Comparison of ENCODE assay signal across 9 cellular contexts in genomic region chr5:137622850-137623249, GRCh38.
DNase-seq lines count a peak whose midpoint lies in the region; ATAC-seq and TF ChIP-seq lines count a peak whose summit lies in the region.
"Had no signal": no experiment of that assay in that cellular context is flagged by ENCODE, and none has a peak within 500 bp of the region (broad histone marks: within the 10 kb centered on the region; RNA-seq: fewer than 3 reads in every experiment).

No MANE protein-coding gene starts in this region.

- H3K27ac ChIP-seq in colonic mucosa, result no peak overlapping the region
- H3K27ac ChIP-seq in MM.1S (ENCODE audit: low read length), result no peak overlapping the region

- H3K79me2 ChIP-seq in MM.1S (ENCODE audit: low read length), result no peaks in the 10 kb centered on the region

- H3K27me3 ChIP-seq in colonic mucosa (no peaks in the 10 kb centered on the region), MM.1S (replicated peaks; ENCODE audit: insufficient read depth, low read length) (no peaks in the 10 kb centered on the region)

- DNase-seq in RPMI8226 (peak; percentile 64), globus pallidus (ENCODE audit: low spot score) (peak; percentile 92), sciatic nerve (ENCODE audit: low spot score) (peak; percentile 74), NCI-H524 (lab: John Stamatoyannopoulos, UW) (no peak), colonic mucosa (no peak), GDM1 (lab: John Stamatoyannopoulos, UW) (no peak), MM.1S (no peak)

- H3K4me3 ChIP-seq in colonic mucosa, result no peak overlapping the region
- H3K4me3 ChIP-seq in MM.1S (ENCODE audit: low read length), result no peak overlapping the region

- intact Hi-C loops in sciatic nerve (cut with DNase I) (no loop called here), colonic mucosa (cut with DNase I) (loop anchor here (10.0 kb wide), 2 partner anchors 122 to 442 kb away; no protein-coding TSS in a partner anchor)

- H2AFZ ChIP-seq in MM.1S (ENCODE audit: low read length), result no peak overlapping the region

- H3K9me2 ChIP-seq in MM.1S (replicated peaks; ENCODE audit: insufficient read depth, low read length), result no peaks in the 10 kb centered on the region

- ATAC-seq in GM21423 (IDR thresholded peaks at IDR 0.05; ENCODE audit: unreplicated experiment) (peak; percentile 72), sciatic nerve (peak; percentile 84)
- ATAC-seq: activated naive CD4-positive, alpha-beta T cell treated with anti-CD3 and anti-CD28 coated beads, Interleukin-2, amount 50 U/mL, for 72 hours had no signal

- H3K36me3 ChIP-seq in colonic mucosa (no peaks in the 10 kb centered on the region), MM.1S (replicated peaks; ENCODE audit: insufficient read depth, low read length) (no peaks in the 10 kb centered on the region)

- H3K4me1 ChIP-seq in colonic mucosa (no peaks in the 10 kb centered on the region), MM.1S (ENCODE audit: low read length) (peaks cover 7% of the 10 kb centered on the region)

- H4K20me1 ChIP-seq in MM.1S (ENCODE audit: insufficient read depth, low read length), result no peaks in the 10 kb centered on the region

- no peak for TF ChIP-seq CTCF in colonic mucosa (IDR thresholded peaks at IDR 0.05)
- no peak for TF ChIP-seq CTCF in MM.1S (IDR thresholded peaks at IDR 0.05; ENCODE audit: low read length)

- no peaks in the 10 kb centered on the region for H3K9me3 ChIP-seq in colonic mucosa
- no peaks in the 10 kb centered on the region for H3K9me3 ChIP-seq in MM.1S (replicated peaks; ENCODE audit: insufficient read depth, low read length)

- no peaks in the 10 kb centered on the region for H3F3A ChIP-seq in MM.1S (ENCODE audit: insufficient read depth, low read length)

- no peak overlapping the region for H3K4me2 ChIP-seq in MM.1S (ENCODE audit: low read depth, low read length)

- no peak overlapping the region for H3K9ac ChIP-seq in colonic mucosa (ENCODE audit: low read depth in 2 of 2, low read length in 2 of 2)
- H3K9ac ChIP-seq in MM.1S (ENCODE audit: low read length), result no peak overlapping the region

Comparison
In these comparisons a context has a peak if more than half of its experiments do, and no peak if none do; other contexts are left out.
1. DNase-seq: peak in RPMI8226 (single experiment), globus pallidus (single experiment) and sciatic nerve (single experiment); none in NCI-H524 (0 of 2), colonic mucosa (single experiment), GDM1 (single experiment) and MM.1S (single experiment).